ENCODE assay signal across 8 cellular contexts in the genomic region with DNA sequence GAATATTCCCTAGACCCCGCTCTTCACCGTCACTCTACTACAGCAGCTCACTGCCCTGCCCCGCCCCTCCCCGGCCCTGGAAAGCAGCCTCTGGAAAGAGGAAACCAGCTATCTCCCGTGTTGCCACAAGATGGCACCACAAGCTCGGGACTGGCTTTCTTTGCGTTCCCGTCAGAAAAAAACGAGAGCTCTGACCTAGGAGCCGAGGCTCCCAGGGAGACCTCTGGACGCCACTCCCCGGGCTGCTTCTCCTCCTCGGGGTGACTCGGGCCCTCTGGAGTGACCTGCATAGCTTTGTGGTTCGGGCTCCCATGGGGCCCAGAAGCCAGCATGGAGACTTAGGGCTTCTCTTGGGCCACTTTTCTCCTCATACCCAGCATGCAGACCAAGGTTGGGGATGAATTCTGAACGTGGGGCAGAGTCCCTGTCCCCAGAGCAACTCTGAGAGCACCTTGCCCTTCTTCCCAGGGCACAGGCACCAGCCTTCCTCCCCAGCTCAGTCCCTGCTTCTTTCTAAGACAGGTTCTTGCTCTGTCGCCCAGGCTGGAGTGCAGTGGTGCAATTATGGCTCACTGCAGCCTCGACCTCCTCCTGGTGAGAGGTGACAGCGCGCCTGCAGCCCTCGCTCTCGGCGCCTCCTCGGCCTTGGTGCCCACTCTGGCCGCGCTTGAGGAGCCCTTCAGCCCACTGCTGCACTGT. TPM values are rescaled to one million over a fixed set of nuclear protein-coding genes. Genes with fewer than 3 reads are reported as not detected.
A peak's percentile ranks its signal among the peaks of the same experiment; 100 is the strongest.
DNase-seq lines count a peak whose midpoint lies in the region; ATAC-seq and TF ChIP-seq lines count a peak whose summit lies in the region.

No MANE protein-coding gene starts in this region.

- H3K36me3 ChIP-seq in DOHH2 (ENCODE audit: control insufficient read depth, low read length), result no peaks in the 10 kb centered on the region
- H3K36me3 ChIP-seq in neuron (ENCODE audit: insufficient read depth, low read length), result no peaks in the 10 kb centered on the region
- H3K36me3 ChIP-seq in stomach smooth muscle (ENCODE audit: control insufficient read depth in 2 of 2, insufficient read depth in 2 of 2, low read length in 2 of 2), result no peaks in the 10 kb centered on the region

- H3K4me1 ChIP-seq in DOHH2 (ENCODE audit: control insufficient read depth, low read length) (peaks cover 4% of the 10 kb centered on the region; the same call in 1 of the 2 replicates), neuron (ENCODE audit: insufficient read depth, low read length) (peaks cover 7% of the 10 kb centered on the region), stomach smooth muscle (ENCODE audit: control insufficient read depth, insufficient read depth, low read length) (peaks cover 8% of the 10 kb centered on the region)

- no peaks in the 10 kb centered on the region for H3K9me2 ChIP-seq in DOHH2 (replicated peaks; ENCODE audit: control insufficient read depth, low read length)

- H3K27ac ChIP-seq in DOHH2 (ENCODE audit: low read depth, low read length) (no peak overlapping the region), stomach smooth muscle (ENCODE audit: low read length) (no peak overlapping the region)

- H3K4me2 ChIP-seq in DOHH2 (ENCODE audit: low read length), result peak overlapping the region; percentile 31; the same call in 1 of the 2 replicates

- ATAC-seq in GM18511 (IDR thresholded peaks at IDR 0.05; ENCODE audit: unreplicated experiment), result no peak

- DNase-seq in Kasumi-1 (lab: John Stamatoyannopoulos, UW) (peak; percentile 84 to 88), RPMI7951 (ENCODE audit: low read depth) (peak; percentile 84), fibroblast of the aortic adventitia (ENCODE audit: low read depth) (peak; percentile 84)
- DNase-seq in activated T-helper 1 cell treated with anti-CD3 and anti-CD28 coated beads, Interleukin-2, amount 50 U/mL, for 16 hours (ENCODE audit: low read depth in 1 of 2, low spot score in 1 of 2), result peak; percentile 58 to 59

- peak overlapping the region in 1 of 2 donors; percentile 57 for H3K9ac ChIP-seq in stomach smooth muscle (ENCODE audit: low read length in 2 of 2)

- H3F3A ChIP-seq in DOHH2 (ENCODE audit: control insufficient read depth, insufficient read depth), result no peaks in the 10 kb centered on the region

- H3K27me3 ChIP-seq in DOHH2 (ENCODE audit: control insufficient read depth, low read length), result peaks cover 19% of the 10 kb centered on the region
- H3K27me3 ChIP-seq in neuron (ENCODE audit: insufficient read depth, low read length), result peaks cover 8% of the 10 kb centered on the region
- H3K27me3 ChIP-seq in stomach smooth muscle (ENCODE audit: control insufficient read depth in 1 of 2, insufficient read depth in 2 of 2, low read length in 2 of 2), result peaks cover 0 to 4% of the 10 kb centered on the region in 2 donors

- peak overlapping the region; percentile 24 for H2AFZ ChIP-seq in neuron (ENCODE audit: low read depth, low read length)

- no peak overlapping the region for H3K4me3 ChIP-seq in DOHH2 (ENCODE audit: low read length)
- H3K4me3 ChIP-seq in fibroblast of the aortic adventitia (ENCODE audit: low read depth, low read length), result peak overlapping the region; percentile 34
- H3K4me3 ChIP-seq in neuron (ENCODE audit: low read length), result no peak overlapping the region
- H3K4me3 ChIP-seq in stomach smooth muscle (ENCODE audit: low read length in 2 of 2), result peak overlapping the region; percentile 56 to 69

- H4K20me1 ChIP-seq in DOHH2 (ENCODE audit: control insufficient read depth, insufficient read depth, low read depth, low read length), result no peaks in the 10 kb centered on the region

- TF ChIP-seq CTCF in DOHH2 (IDR thresholded peaks at IDR 0.05; ENCODE audit: low read depth, low read length, poor library complexity, severe bottlenecking) (peak; percentile 81), fibroblast of the aortic adventitia (IDR thresholded peaks at IDR 0.05; ENCODE audit: insufficient read depth, low read length) (peak; percentile 91)

- H3K79me2 ChIP-seq in DOHH2 (ENCODE audit: control insufficient read depth, low read length), result no peaks in the 10 kb centered on the region

- H3K9me3 ChIP-seq in DOHH2 (ENCODE audit: control insufficient read depth, insufficient read depth, low read length), result peaks cover 4% of the 10 kb centered on the region; the same call in 1 of the 2 replicates
- H3K9me3 ChIP-seq in neuron (ENCODE audit: low read length), result no peaks in the 10 kb centered on the region
- H3K9me3 ChIP-seq in stomach smooth muscle (ENCODE audit: control insufficient read depth in 2 of 2, low read length in 2 of 2), result no peaks in the 10 kb centered on the region

RNA-seq across cellular contexts. Expression of gene STOML1, which starts 19.0 kb away (rescaled TPM):
- total RNA-seq in RPMI7951 (2014; rRNA removed; shearing (Covaris generic)), result 20.4 and 26.8 TPM in 2 replicates
- 6.8 and 19.0 TPM in 2 replicates for total RNA-seq in fibroblast of the aortic adventitia (ENCODE audit: low replicate concordance)

RNA-seq across cellular contexts. Expression of gene PML, which starts 21.4 kb away (rescaled TPM):
- 26.1 and 39.7 TPM in 2 replicates for total RNA-seq in RPMI7951 (2014; rRNA removed; shearing (Covaris generic))
- total RNA-seq in fibroblast of the aortic adventitia (ENCODE audit: low replicate concordance), result 29.3 and 31.9 TPM in 2 replicates

RNA-seq across cellular contexts. Expression of gene LOXL1, which starts 46.9 kb away (rescaled TPM):
- 45.9 and 55.0 TPM in 2 replicates for total RNA-seq in RPMI7951 (2014; rRNA removed; shearing (Covaris generic))
- 53.4 and 176 TPM in 2 replicates for total RNA-seq in fibroblast of the aortic adventitia (ENCODE audit: low replicate concordance)

Comparison
In these comparisons a context has a peak if more than half of its experiments do, and no peak if none do; other contexts are left out.
1. H3K4me3 ChIP-seq: peak in fibroblast of the aortic adventitia (single experiment) and stomach smooth muscle (2 of 2); none in DOHH2 (single experiment) and neuron (single experiment).
2. Peak in every context shown above with its lines, with median percentiles within 50 percentile points of each other: DNase-seq.